Comparison of ENCODE assay signal across 9 cellular contexts in the genomic region with DNA sequence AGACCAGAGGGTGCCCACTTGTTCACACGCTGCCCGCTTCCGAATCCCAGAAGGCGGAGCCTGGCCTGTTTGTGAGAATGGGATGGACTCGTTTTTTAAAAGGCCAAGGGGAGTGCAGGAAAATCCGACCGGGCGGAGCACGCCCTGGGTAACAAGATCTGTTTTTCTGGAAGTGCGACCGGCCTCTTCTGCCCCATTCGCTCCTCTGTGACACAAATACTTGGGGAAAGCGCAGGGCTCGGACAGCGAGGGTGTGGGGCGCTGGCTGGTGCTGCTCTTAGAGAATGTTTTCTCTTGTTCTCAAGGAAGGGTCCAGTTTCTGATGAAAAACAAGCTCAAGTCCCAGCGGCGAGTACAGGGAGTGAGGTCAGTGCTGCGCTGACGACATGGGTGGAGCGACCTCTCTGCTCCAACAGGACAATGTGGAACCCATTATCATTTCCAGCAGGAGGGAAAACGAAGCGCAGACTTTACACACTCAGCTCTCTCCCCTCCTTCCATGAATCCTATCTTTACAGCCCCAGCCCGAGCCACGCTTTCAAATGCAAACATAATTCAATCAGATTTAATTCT. TPM values are rescaled to one million over a fixed set of nuclear protein-coding genes. Genes with fewer than 3 reads are reported as not detected.
DNase-seq lines count a peak whose midpoint lies in the region; ATAC-seq and TF ChIP-seq lines count a peak whose summit lies in the region.
"Had no signal": no experiment of that assay in that cellular context is flagged by ENCODE, and none has a peak within 500 bp of the region (broad histone marks: within the 10 kb centered on the region; RNA-seq: fewer than 3 reads in every experiment).

No MANE protein-coding gene starts in this region.

- POLR2A ChIA-PET in activated CD4-positive, alpha-beta T cell treated with anti-CD3 and anti-CD28 coated beads for 36 hours (lab: Charles Lee): no interaction called here

- 0 out of 2 replicates have a peak, but pooled peaks cover under 1% of the 10 kb centered on the region for H3K36me3 ChIP-seq in iPS-20b (ENCODE audit: insufficient read depth, low read depth, low read length)
- peaks cover 0 to 7% (median 1%) of the 10 kb centered on the region in 4 donors for H3K36me3 ChIP-seq in sigmoid colon

- H3K9ac ChIP-seq in iPS-20b (ENCODE audit: low read depth, low read length): peak overlapping the region; percentile 76; the same call in 1 of the 2 replicates

- ATAC-seq in activated CD4-positive, alpha-beta T cell treated with anti-CD3 and anti-CD28 coated beads for 36 hours: no peak
- ATAC-seq in HG03280 (IDR thresholded peaks at IDR 0.05; ENCODE audit: unreplicated experiment): no peak
- no peak for ATAC-seq in GM21786 (IDR thresholded peaks at IDR 0.05; ENCODE audit: unreplicated experiment)

- H3K9me3 Mint-ChIP-seq in activated CD4-positive, alpha-beta T cell treated with anti-CD3 and anti-CD28 coated beads for 36 hours (ENCODE audit: low read depth): no peaks in the 10 kb centered on the region

- in situ Hi-C loops in astrocyte of the spinal cord (cut with HindIII; ENCODE audit: low sequenced_read_pairs): no loop called here

- H3K4me3 Mint-ChIP-seq in activated CD4-positive, alpha-beta T cell treated with anti-CD3 and anti-CD28 coated beads for 36 hours: peak overlapping the region; percentile 64

- no peak for DNase-seq in activated CD4-positive, alpha-beta T cell treated with anti-CD3 and anti-CD28 coated beads for 36 hours
- DNase-seq in activated CD4-positive, alpha-beta T cell treated with anti-CD3 and anti-CD28 coated beads, Interleukin-2, amount 50 U/mL, for 4 hours: no peak
- peak; percentile 69 for DNase-seq in astrocyte of the spinal cord (ENCODE audit: low read depth, low spot score)
- peak; percentile 90 for DNase-seq in sigmoid colon
- no peak for DNase-seq in stimulated activated CD4-positive, alpha-beta T cell treated with anti-CD3 and anti-CD28 coated beads, Interleukin-4, amount 100 ng/mL, for 24 hours
- DNase-seq: DND-41 had no signal

- intact Hi-C loops in activated CD4-positive, alpha-beta T cell treated with anti-CD3 and anti-CD28 coated beads for 36 hours (cut with DNase I, micrococcal nuclease): loop anchor here in 1 of 2 experiments (2.0 kb wide), 1 partner anchor 199 kb away; the partner anchor contains the start of gene FOXK1
- intact Hi-C loops in sigmoid colon (cut with DNase I): loop anchor here (2.0 kb wide), 2 partner anchors 51 to 83 kb away; no protein-coding TSS in a partner anchor

- H3K4me3 ChIP-seq in astrocyte of the spinal cord (ENCODE audit: low read depth, low read length): peak overlapping the region; percentile 31
- peak overlapping the region; percentile 81 for H3K4me3 ChIP-seq in iPS-20b (ENCODE audit: low read length)
- H3K4me3 ChIP-seq in sigmoid colon: peak overlapping the region; percentile 37 to 82 (median 76)

- H3K27ac Mint-ChIP-seq in activated CD4-positive, alpha-beta T cell treated with anti-CD3 and anti-CD28 coated beads for 36 hours: no peak overlapping the region

- WGBS in sigmoid colon, 2 donors: 7 to 13% methylated on average over 25 of the region's 25 CpGs

- no peak overlapping the region for H3K27ac ChIP-seq in iPS-20b (ENCODE audit: low read length)
- peak overlapping the region; percentile 67 to 82 (median 79) for H3K27ac ChIP-seq in sigmoid colon

- TF ChIP-seq CTCF in astrocyte of the spinal cord (IDR thresholded peaks at IDR 0.05; ENCODE audit: low read depth, low read length) (no peak), sigmoid colon (IDR thresholded peaks at IDR 0.05) (peak in 1 of 4 experiments; percentile 23)

- peak in 1 of 2 donors; percentile 11 for TF ChIP-seq POLR2A in sigmoid colon (IDR thresholded peaks at IDR 0.05)

- CTCF ChIA-PET in activated CD4-positive, alpha-beta T cell treated with anti-CD3 and anti-CD28 coated beads for 36 hours (lab: Charles Lee): interaction anchor here (0.7 to 2.4 kb wide), 6 partner anchors 15 to 163 kb away, joined by 3 to 18 read pairs (median 7); partner anchors contain the start of genes AP5Z1 and RBAK

- no peaks in the 10 kb centered on the region for H3K4me1 ChIP-seq in iPS-20b (ENCODE audit: insufficient read depth, low read length)
- peaks cover 0 to 33% (median 22%) of the 10 kb centered on the region in 4 donors for H3K4me1 ChIP-seq in sigmoid colon

- H3K27me3 ChIP-seq in iPS-20b (ENCODE audit: insufficient read depth, low read length) (peaks cover 14% of the 10 kb centered on the region; the same call in 1 of the 2 replicates), sigmoid colon (peaks cover 0 to 11% (median 8%) of the 10 kb centered on the region in 3 donors)

- H3K27me3 Mint-ChIP-seq in activated CD4-positive, alpha-beta T cell treated with anti-CD3 and anti-CD28 coated beads for 36 hours: peaks cover 20% of the 10 kb centered on the region

- H3K4me1 Mint-ChIP-seq in activated CD4-positive, alpha-beta T cell treated with anti-CD3 and anti-CD28 coated beads for 36 hours: peaks cover 10% of the 10 kb centered on the region

- H3K9me3 ChIP-seq in iPS-20b (ENCODE audit: insufficient read depth, low read depth, low read length) (no peaks in the 10 kb centered on the region), sigmoid colon (no peaks in the 10 kb centered on the region)

- H3K36me3 Mint-ChIP-seq in activated CD4-positive, alpha-beta T cell treated with anti-CD3 and anti-CD28 coated beads for 36 hours (ENCODE audit: low read depth): no peaks in the 10 kb centered on the region

- no peak for TF ChIP-seq EP300 in sigmoid colon (IDR thresholded peaks at IDR 0.05)

RNA-seq across cellular contexts. Expression of gene RADIL, which starts 1.3 kb away (rescaled TPM):
- under 1 TPM; 0.42 to 0.69 TPM for total RNA-seq in activated CD4-positive, alpha-beta T cell treated with anti-CD3 and anti-CD28 coated beads for 36 hours
- total RNA-seq in sigmoid colon: 10 to 100 TPM in 1 of 4 donors, 1 to 10 TPM in 3; 5.6 to 10.8 (median 6.7) TPM
- polyA plus RNA-seq in sigmoid colon: 1 to 10 TPM; 1.2 to 2.3 (median 1.4) TPM

RNA-seq across cellular contexts. Expression of gene PAPOLB, which starts 20.4 kb away (rescaled TPM):
- not detected for total RNA-seq in activated CD4-positive, alpha-beta T cell treated with anti-CD3 and anti-CD28 coated beads for 36 hours
- total RNA-seq in sigmoid colon: 1 to 10 TPM in 1 of 4 donors, under 1 TPM in 2, not detected in 1; 0.27 to 1.1 (median 0.49) TPM
- under 1 TPM in 1 of 3 donors, not detected in 2; 0.03 TPM for polyA plus RNA-seq in sigmoid colon

Comparison
In these comparisons a context has a peak if more than half of its experiments do, and no peak if none do; other contexts are left out.
1. DNase-seq: peak in astrocyte of the spinal cord (single experiment) and sigmoid colon (single experiment); none in activated CD4-positive, alpha-beta T cell treated with anti-CD3 and anti-CD28 coated beads for 36 hours (single experiment), activated CD4-positive, alpha-beta T cell treated with anti-CD3 and anti-CD28 coated beads, Interleukin-2, amount 50 U/mL, for 4 hours (0 of 2) and stimulated activated CD4-positive, alpha-beta T cell treated with anti-CD3 and anti-CD28 coated beads, Interleukin-4, amount 100 ng/mL, for 24 hours (single experiment).
2. H3K4me3 ChIP-seq: peak in every context shown above with its lines; median percentile 81 in iPS-20b; 76 in sigmoid colon; 31 in astrocyte of the spinal cord.